Comparison of ENCODE assay signal across 8 cellular contexts in the genomic region with DNA sequence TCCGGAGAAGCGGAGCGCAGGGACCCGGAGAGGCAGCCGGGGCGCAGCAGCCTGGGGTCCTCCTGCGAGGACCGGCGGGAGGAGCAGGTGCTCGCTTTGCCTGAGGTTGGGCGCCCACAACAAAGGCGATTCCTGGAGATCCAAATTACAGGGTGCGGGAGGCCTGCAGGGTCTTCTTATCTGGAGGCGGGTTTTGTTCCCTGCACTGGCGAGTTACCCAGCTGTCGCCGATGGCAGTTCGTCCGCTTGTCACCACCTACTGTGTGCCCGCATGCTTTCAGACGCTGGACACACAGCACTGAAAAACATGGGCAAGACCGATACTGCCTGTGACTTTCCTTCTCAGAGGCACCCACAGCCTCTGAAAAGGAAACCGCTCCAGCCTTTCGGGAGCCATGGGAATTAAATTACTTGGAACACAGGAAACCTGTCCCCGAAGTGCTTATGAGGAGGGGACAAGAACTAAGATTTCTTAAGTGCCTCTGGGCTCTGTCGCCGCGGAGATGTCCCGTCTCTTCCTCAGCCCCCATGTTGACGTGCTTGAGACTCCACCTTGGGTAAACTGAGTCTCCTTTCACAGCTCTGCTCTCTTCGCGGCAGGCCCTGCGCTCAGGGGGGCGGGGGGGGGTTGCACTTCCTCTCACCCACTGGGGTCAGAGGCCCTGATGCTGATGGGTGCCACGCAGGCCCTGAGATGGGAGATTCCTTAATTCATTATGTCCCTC. TPM values are rescaled to one million over a fixed set of nuclear protein-coding genes. Genes with fewer than 3 reads are reported as not detected.
DNase-seq lines count a peak whose midpoint lies in the region; ATAC-seq, FAIRE-seq and TF ChIP-seq lines count a peak whose summit lies in the region.

No MANE protein-coding gene starts in this region.

- TF ChIP-seq POLR2A in A549 (IDR thresholded peaks at IDR 0.05; ENCODE audit: low read length) (no peak), body of pancreas (IDR thresholded peaks at IDR 0.05) (no peak)

- no peak for TF ChIP-seq EP300 in A549 (IDR thresholded peaks at IDR 0.05)

- H3K4me1 ChIP-seq in A549 (peaks cover 27% of the 10 kb centered on the region), HUES6 (ENCODE audit: control insufficient read depth, insufficient read depth, low read length) (peaks cover 35% of the 10 kb centered on the region), body of pancreas (peaks cover 39% of the 10 kb centered on the region), lung (ENCODE audit: control insufficient read depth in 2 of 2, insufficient read depth in 2 of 2, low read length in 2 of 2) (peaks cover 0 to 1% of the 10 kb centered on the region in 2 donors), urinary bladder (ENCODE audit: insufficient read depth) (no peaks in the 10 kb centered on the region)

- TF ChIP-seq CTCF in A549 (IDR thresholded peaks at IDR 0.05) = no peak
- no peak for TF ChIP-seq CTCF in body of pancreas (IDR thresholded peaks at IDR 0.05)
- no peak for TF ChIP-seq CTCF in lung (IDR thresholded peaks at IDR 0.05; ENCODE audit: control extremely low read depth, extremely low read depth)

- intact Hi-C loops in body of pancreas (cut with DNase I) = loop anchor here (10.0 kb wide), 1 partner anchor 175 kb away; no protein-coding TSS in a partner anchor

- WGBS in A549 (ENCODE audit: missing lambda C conversion rate) = 93% methylated on average over 33 of the region's 35 CpGs
- 26 to 55% methylated on average over 10 to 33 of the region's 35 CpGs for WGBS in body of pancreas, 2 donors
- 11 to 12% methylated on average over 34 to 35 of the region's 35 CpGs for WGBS in lung, 2 donors
- WGBS in urinary bladder = 22% methylated on average over 35 of the region's 35 CpGs

- POLR2A ChIA-PET in A549 (lab: Yijun Ruan, JAX) = no interaction called here

- H3K4me2 ChIP-seq in A549 = peak overlapping the region; percentile 81

- H3K9me3 ChIP-seq in A549 (no peaks in the 10 kb centered on the region), HUES6 (ENCODE audit: control insufficient read depth, insufficient read depth, low read depth, low read length) (no peaks in the 10 kb centered on the region), body of pancreas (no peaks in the 10 kb centered on the region), lung (ENCODE audit: control insufficient read depth in 2 of 2, insufficient read depth in 1 of 2, low read length in 1 of 2) (no peaks in the 10 kb centered on the region)

- H3K27me3 ChIP-seq in HUES6 (ENCODE audit: control insufficient read depth, insufficient read depth, low read length) = peaks cover 23% of the 10 kb centered on the region
- no peaks in the 10 kb centered on the region for H3K27me3 ChIP-seq in body of pancreas
- no peaks in the 10 kb centered on the region for H3K27me3 ChIP-seq in lung (ENCODE audit: control insufficient read depth, insufficient read depth)

- H3K36me3 ChIP-seq in HUES6 (ENCODE audit: control insufficient read depth, insufficient read depth, low read length) (peaks cover 6% of the 10 kb centered on the region; the same call in 1 of the 2 replicates), body of pancreas (replicated peaks in 1 of 2; ENCODE audit: insufficient read depth in 1 of 2, low read depth in 2 of 2) (no peaks in the 10 kb centered on the region), lung (ENCODE audit: control insufficient read depth in 2 of 2, insufficient read depth in 2 of 2, low read length in 2 of 2) (peaks cover 0 to under 1% of the 10 kb centered on the region in 2 donors), urinary bladder (ENCODE audit: insufficient read depth) (no peaks in the 10 kb centered on the region)

- no peak for DNase-seq in A549 (ENCODE audit: low read depth in 1 of 2, low spot score in 1 of 2)
- peak in 3 of 4 donors; percentile 18 to 25 (median 20) for DNase-seq in body of pancreas
- no peak for DNase-seq in lung (ENCODE audit: low spot score)
- DNase-seq in stimulated activated CD8-positive, alpha-beta memory T cell treated with anti-CD3 and anti-CD28 coated beads, Interleukin-4, amount 100 ng/mL, for 48 hours = no peak

- no peak for FAIRE-seq in A549 (lab: Jason Lieb, UNC)

- CTCF ChIA-PET in A549 (lab: Yijun Ruan, JAX) = interaction anchor here (0.6 to 4.3 kb wide), 11 partner anchors 34 to 934 kb away, joined by 3 to 28 read pairs (median 6); a partner anchor contains a TSS

- no peak for TF ChIP-seq RAD21 in A549 (conservative IDR thresholded peaks at IDR 0.05 in 1 of 2, IDR thresholded peaks at IDR 0.05 in 1 of 2)

- H3K4me3 ChIP-seq in A549 = peak overlapping the region; percentile 63
- H3K4me3 ChIP-seq in HUES6 (ENCODE audit: low read depth, low read length) = peak overlapping the region; percentile 80
- peak overlapping the region; percentile 53 to 65 for H3K4me3 ChIP-seq in body of pancreas
- peak overlapping the region; percentile 20 for H3K4me3 ChIP-seq in lung
- peak overlapping the region; percentile 97 for H3K4me3 ChIP-seq in urinary bladder (ENCODE audit: low read depth, low read length)

- H3K27ac ChIP-seq in A549 (peak overlapping the region; percentile 89 to 99; a peak in 5 of 6 replicates), HUES6 (ENCODE audit: low read depth, low read length) (no peak overlapping the region), body of pancreas (peak overlapping the region in 3 of 4 donors; percentile 11 to 70 (median 32)), lung (ENCODE audit: low read depth in 1 of 2, low read length in 1 of 2) (peak overlapping the region in 1 of 2 donors; percentile 2), urinary bladder (ENCODE audit: low read depth) (no peak overlapping the region)

- peak overlapping the region; percentile 76 for H3K9ac ChIP-seq in HUES6 (ENCODE audit: low read length)

- ATAC-seq in A549 (no peak), body of pancreas (no peak), lung (ENCODE audit: insufficient read depth, low FRiP score) (no peak), HG03175 (IDR thresholded peaks at IDR 0.05; ENCODE audit: unreplicated experiment) (no peak), GM21515 (IDR thresholded peaks at IDR 0.05; ENCODE audit: unreplicated experiment) (no peak)

TF ChIP-seq in A549, 52 proteins besides CTCF, POLR2A, EP300 and RAD21:
- TF ChIP-seq, protein P1, sequence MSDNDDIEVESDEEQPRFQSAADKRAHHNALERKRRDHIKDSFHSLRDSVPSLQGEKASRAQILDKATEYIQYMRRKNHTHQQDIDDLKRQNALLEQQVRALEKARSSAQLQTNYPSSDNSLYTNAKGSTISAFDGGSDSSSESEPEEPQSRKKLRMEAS (IDR thresholded peaks at IDR 0.05) = 0 out of 2 replicates have a peak, but pooled peaks have one; percentile 6
- TF ChIP-seq FOSL2 (IDR thresholded peaks at IDR 0.05) = no peak
- no peak for TF ChIP-seq FOSL2 (CRISPR knock-in tag; IDR thresholded peaks at IDR 0.05)
- TF ChIP-seq CEBPB (IDR thresholded peaks at IDR 0.05) = no peak
- no peak for TF ChIP-seq RNF2 (IDR thresholded peaks at IDR 0.05; ENCODE audit: borderline replicate concordance, low read depth)

RNA-seq across cellular contexts. Expression of a gene that starts 1.3 kb away (rescaled TPM):
- 2.4 and 3.0 TPM in 2 replicates for polyA plus RNA-seq in A549 (2011; rRNA removed)
- 2.2 and 3.7 TPM in 2 replicates for polyA plus RNA-seq in A549 (2012; cell fraction: cytosol; rRNA removed)
- 7.1 and 11.9 TPM in 2 replicates for polyA plus RNA-seq in A549 (2012; cell fraction: nucleus; rRNA removed)
- polyA plus RNA-seq in A549 (2017; fragmentation: RNase III; extraction: RNeasy Plus Mini Kit Qiagen cat#74134 plus additional on column Dnase treatment) = 5.6 to 6.6 TPM (median 6.5 TPM) in 3 replicates
- polyA minus RNA-seq in A549 (2011; rRNA and poly(A)+ RNA removed) = 1.9 and 2.6 TPM in 2 replicates
- 10 to 100 TPM; 13.2 to 23.1 TPM for total RNA-seq in body of pancreas
- total RNA-seq in lung = 10 to 100 TPM in 1 of 2 donors, 1 to 10 TPM in 1; 8.7 to 21.8 TPM
- polyA plus RNA-seq in lung = 1 to 10 TPM; 4.1 to 4.6 TPM
- 13.5 TPM for total RNA-seq in urinary bladder
- 26.8 TPM for polyA plus RNA-seq in urinary bladder

RNA-seq across cellular contexts. Expression of a gene that starts 43.4 kb away (rescaled TPM):
- polyA plus RNA-seq in A549 (2011; rRNA removed) = 15.6 and 17.6 TPM in 2 replicates
- 46.0 and 55.7 TPM in 2 replicates for polyA plus RNA-seq in A549 (2012; cell fraction: cytosol; rRNA removed)
- 38.7 and 42.5 TPM in 2 replicates for polyA plus RNA-seq in A549 (2012; cell fraction: nucleus; rRNA removed)
- polyA plus RNA-seq in A549 (2017; fragmentation: RNase III; extraction: RNeasy Plus Mini Kit Qiagen cat#74134 plus additional on column Dnase treatment) = 30.4 to 34.8 TPM (median 32.1 TPM) in 3 replicates
- 7.0 and 9.2 TPM in 2 replicates for polyA minus RNA-seq in A549 (2011; rRNA and poly(A)+ RNA removed)
- 10 to 100 TPM in 1 of 2 donors, 1 to 10 TPM in 1; 3.6 to 16.2 TPM for total RNA-seq in body of pancreas
- 10 to 100 TPM; 12.7 to 15.6 TPM for total RNA-seq in lung
- 10 to 100 TPM in 1 of 2 donors, 1 to 10 TPM in 1; 9.9 to 23.9 TPM for polyA plus RNA-seq in lung
- total RNA-seq in urinary bladder = 8.2 TPM
- 19.0 TPM for polyA plus RNA-seq in urinary bladder

Comparison
In these comparisons a context has a peak if more than half of its experiments do, and no peak if none do; other contexts are left out.
1. DNase-seq: peak in body of pancreas (3 of 4); none in A549 (0 of 2), lung (single experiment) and stimulated activated CD8-positive, alpha-beta memory T cell treated with anti-CD3 and anti-CD28 coated beads, Interleukin-4, amount 100 ng/mL, for 48 hours (single experiment).
2. H3K27ac ChIP-seq: peak in A549 (2 of 2) and body of pancreas (3 of 4); none in HUES6 (single experiment) and urinary bladder (single experiment).
3. H3K4me3 ChIP-seq: peak in every context shown above with its lines; median percentile 97 in urinary bladder; 80 in HUES6; 63 in A549; 59 in body of pancreas; 20 in lung.